In the genomic region with DNA sequence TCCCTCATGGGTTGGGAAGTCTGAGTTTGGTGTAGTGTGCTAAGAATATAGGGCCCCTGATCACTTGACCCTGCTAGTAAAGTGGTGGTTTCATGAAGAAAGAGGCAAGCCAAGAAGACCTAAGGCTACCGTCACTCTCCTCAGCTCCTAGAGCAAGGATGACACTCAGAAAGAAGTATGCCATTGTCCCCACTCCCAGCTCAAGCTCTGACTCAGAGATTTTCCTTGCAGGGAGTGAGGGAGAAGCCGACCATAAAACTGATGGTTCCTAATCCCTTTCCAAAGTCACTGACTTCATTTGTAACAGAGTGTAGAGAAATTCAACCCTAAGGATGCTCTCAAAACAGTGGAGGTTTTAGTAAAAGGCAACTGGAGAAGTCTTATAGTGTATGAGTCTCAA, we compare ENCODE assay signal across 12 cellular contexts.
"Had no signal": no experiment of that assay in that cellular context is flagged by ENCODE, and none has a peak within 500 bp of the region (broad histone marks: within the 10 kb centered on the region; RNA-seq: fewer than 3 reads in every experiment).

No MANE protein-coding gene starts in this region.

- H3K36me3 ChIP-seq: brain microvascular endothelial cell had no signal

- H3K27ac ChIP-seq: brain microvascular endothelial cell had no signal

- H3K27me3 ChIP-seq: brain microvascular endothelial cell had no signal

- DNase-seq: activated CD4-positive, alpha-beta T cell treated with anti-CD3 and anti-CD28 coated beads, Interleukin-2, amount 10 ng/mL, durations not matched to agents 7 days and 5 days; activated CD8-positive, alpha-beta memory T cell treated with anti-CD3 and anti-CD28 coated beads, Interleukin-2, amount 50 U/mL, for 48 hours; activated gamma-delta T cell; activated naive CD8-positive, alpha-beta T cell treated with anti-CD3 and anti-CD28 coated beads for 36 hours; activated T-cell treated with anti-CD3 and anti-CD28 coated beads, Interleukin-2, amount 50 U/mL, for 72 hours; amygdala; brain microvascular endothelial cell; cortex of kidney; effector CD4-positive, alpha-beta T cell; foreskin fibroblast; head of caudate nucleus; naive thymus-derived CD4-positive, alpha-beta T cell had no signal
